ENCODE assay signal across 7 cellular contexts in the genomic region with DNA sequence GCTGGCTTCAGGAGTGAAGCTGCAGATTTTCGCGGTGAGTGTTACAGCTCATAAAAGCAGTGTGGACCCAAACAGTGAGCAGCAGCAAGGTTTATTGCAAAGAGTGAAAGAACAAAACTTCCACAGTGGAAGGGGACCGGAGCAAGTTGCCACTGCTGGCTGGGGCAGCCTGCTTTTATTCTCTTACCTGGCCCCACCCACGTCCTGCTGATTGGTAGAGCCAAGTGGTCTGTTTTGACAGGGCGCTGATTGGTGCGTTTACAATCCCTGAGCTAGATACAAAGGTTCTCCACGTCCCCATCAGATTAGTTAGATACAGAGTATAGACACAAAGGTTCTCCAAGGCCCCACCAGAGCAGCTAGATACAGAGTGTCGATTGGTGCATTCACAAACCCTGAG.
DNase-seq lines count a peak whose midpoint lies in the region; ATAC-seq, FAIRE-seq and TF ChIP-seq lines count a peak whose summit lies in the region.
"Not testable (repeated sequence)": the region's sequence is repeated elsewhere in the genome, so short reads cannot be mapped to it uniquely, and the experiment has no call there.

No MANE protein-coding gene starts in this region.

- H4K91ac ChIP-seq in H1 (replicated peaks; ENCODE audit: insufficient read length, low read length) = not testable (repeated sequence)

- POLR2A ChIA-PET in Caco-2 (lab: Charles Lee); WTC11 (lab: Charles Lee): not testable (repeated sequence)
- POLR2A ChIA-PET in K562 (lab: Yijun Ruan, JAX) (interaction anchor here (0.9 kb wide), 1 partner anchor 13 kb away, joined by 3 read pairs; no protein-coding TSS in a partner anchor), H1 (lab: Charles Lee; ENCODE audit: partially characterized antibody) (interaction anchor here (0.8 to 1.9 kb wide), 5 partner anchors 24 to 219 kb away, joined by 3 to 5 read pairs (median 4); a partner anchor contains a TSS)

- H3K23me2 ChIP-seq in H1 (ENCODE audit: low read depth, low read length) = not testable (repeated sequence)

- H3K14ac ChIP-seq in H1 (ENCODE audit: insufficient read length) = not testable (repeated sequence)

- H3K9me1 ChIP-seq in K562 (ENCODE audit: control insufficient read depth, insufficient read depth, low read length) = not testable (repeated sequence)

- H2AFZ ChIP-seq in K562 (ENCODE audit: low read depth, low read length); H1 (ENCODE audit: low read length): not testable (repeated sequence)

- not testable (repeated sequence) for FAIRE-seq in K562 (lab: Jason Lieb, UNC); H1 (lab: Jason Lieb, UNC)

- not testable (repeated sequence) for H2BK5ac ChIP-seq in H1 (ENCODE audit: low read depth, low read length)

- not testable (repeated sequence) for H3K36me3 ChIP-seq in Caco-2 (ENCODE audit: control insufficient read depth, insufficient read depth, low read length); RWPE2 (ENCODE audit: low read depth); K562 (ENCODE audit: control insufficient read depth, insufficient read depth, low read length); H1 (ENCODE audit: control insufficient read depth in 2 of 4, insufficient read depth in 4 of 4, low read length in 3 of 4); testis (ENCODE audit: low read depth, missing control alignments)

- not testable (repeated sequence) for H3K9me3 ChIP-seq in Caco-2; RWPE2 (ENCODE audit: severe bottlenecking); K562 (replicated peaks; ENCODE audit: control insufficient read depth, insufficient read depth, low read depth, low read length); H1 (ENCODE audit: insufficient read depth in 2 of 2, low read depth in 1 of 2, low read length in 1 of 2); testis

- not testable (repeated sequence) for H2BK15ac ChIP-seq in H1 (ENCODE audit: low read length)

- TF ChIP-seq POLR2A in K562 (conservative IDR thresholded peaks at IDR 0.05); H1 (IDR thresholded peaks at IDR 0.05; ENCODE audit: control extremely low read depth in 1 of 2, low read depth in 2 of 2, low read length in 2 of 2); testis (IDR thresholded peaks at IDR 0.05): not testable (repeated sequence)

- intact Hi-C loops in Caco-2 (cut with micrococcal nuclease; ENCODE audit: unreplicated experiment) = loop anchor here (2.0 kb wide), 1 partner anchor 13 kb away; no protein-coding TSS in a partner anchor
- intact Hi-C loops in K562 (cut with micrococcal nuclease); natural killer cell (cut with micrococcal nuclease); testis (cut with DNase I; ENCODE audit: low total_unique reads): not testable (repeated sequence)

- H2AK5ac ChIP-seq in H1 (ENCODE audit: low read depth, low read length) = not testable (repeated sequence)

- H2BK120ac ChIP-seq in H1 (replicated peaks; ENCODE audit: low read depth, low read length) = not testable (repeated sequence)

- H2BK12ac ChIP-seq in H1 (ENCODE audit: low read depth, low read length) = peak overlapping the region; percentile 55; the same call in 1 of the 2 replicates

- not testable (repeated sequence) for H3K79me2 ChIP-seq in K562 (ENCODE audit: control insufficient read depth, insufficient read depth, low read length); H1 (ENCODE audit: control insufficient read depth in 1 of 2, insufficient read depth in 2 of 2, low read length in 2 of 2)

- not testable (repeated sequence) for ATAC-seq in RWPE2 (ENCODE audit: low read depth); WTC11; K562; natural killer cell

- not testable (repeated sequence) for H3K79me1 ChIP-seq in H1 (ENCODE audit: low read depth, low read length)

- in situ Hi-C loops in K562 (cut with MboI) = not testable (repeated sequence)

- not testable (repeated sequence) for H3K4me2 ChIP-seq in K562 (ENCODE audit: insufficient read depth, low read length); H1 (ENCODE audit: insufficient read depth in 1 of 2, low read depth in 2 of 2, low read length in 2 of 2)

- H3K27me3 Mint-ChIP-seq in Caco-2 (ENCODE audit: insufficient read depth, unreplicated experiment) = not testable (repeated sequence)
- peaks cover 16% of the 10 kb centered on the region for H3K27me3 Mint-ChIP-seq in WTC11 (ENCODE audit: low read depth)
- peaks cover 42 to 51% of the 10 kb centered on the region in 2 donors for H3K27me3 Mint-ChIP-seq in natural killer cell (ENCODE audit: low read depth in 2 of 2)

- not testable (repeated sequence) for DNase-seq in Caco-2; RWPE2 (ENCODE audit: low spot score); WTC11 (ENCODE audit: low spot score); K562 (ENCODE audit: extremely low read depth in 1 of 4, low spot score in 3 of 4); H1 (ENCODE audit: low read depth in 1 of 2, low spot score in 2 of 2); natural killer cell
- DNase-seq in testis = peak; percentile 57

- CTCF ChIA-PET in Caco-2 (lab: Charles Lee); K562 (lab: Yijun Ruan, JAX; ENCODE audit: low intra/inter-chr PET ratio): not testable (repeated sequence)
- CTCF ChIA-PET in WTC11 (lab: Charles Lee) (interaction anchor here (1.0 kb wide), 1 partner anchor 218 kb away, joined by 3 read pairs; no protein-coding TSS in a partner anchor), H1 (lab: Charles Lee; ENCODE audit: partially characterized antibody) (interaction anchor here (0.8 to 3.5 kb wide), 5 partner anchors 27 to 219 kb away, joined by 3 to 10 read pairs (median 4); a partner anchor contains a TSS)

- not testable (repeated sequence) for H3K18ac ChIP-seq in H1 (ENCODE audit: extremely low read depth, low read length)

- H3K4me1 ChIP-seq in Caco-2 = peaks cover 25% of the 10 kb centered on the region
- H3K4me1 ChIP-seq in RWPE2 (ENCODE audit: insufficient read depth, poor library complexity, severe bottlenecking) = peaks cover 31% of the 10 kb centered on the region
- H3K4me1 ChIP-seq in K562 (replicated peaks in 1 of 2; ENCODE audit: control insufficient read depth in 2 of 2, insufficient read depth in 2 of 2, low read length in 2 of 2); testis: not testable (repeated sequence)
- peaks cover 2 to 17% (median 6%) of the 10 kb centered on the region in 4 experiments for H3K4me1 ChIP-seq in H1 (replicated peaks in 1 of 4; ENCODE audit: control insufficient read depth in 3 of 4, insufficient read depth in 4 of 4, low read length in 3 of 4)

- H3K27ac ChIP-seq in RWPE2 (ENCODE audit: poor library complexity, severe bottlenecking) = peak overlapping the region; percentile 72
- not testable (repeated sequence) for H3K27ac ChIP-seq in K562 (ENCODE audit: extremely low read depth, low read depth, low read length); H1 (ENCODE audit: low read depth, low read length); testis

- not testable (repeated sequence) for BruUV-seq in Caco-2 (replicated peaks; lab: Mats Ljungman, UMichigan); K562 (replicated peaks; lab: Mats Ljungman, UMichigan)

- not testable (repeated sequence) for TF ChIP-seq CTCF in Caco-2 (IDR thresholded peaks at IDR 0.05; ENCODE audit: insufficient read depth in 1 of 2, low read depth in 1 of 2, low read length in 1 of 2, severe bottlenecking in 1 of 2, unreplicated experiment in 1 of 2); RWPE2 (IDR thresholded peaks at IDR 0.05; ENCODE audit: poor library complexity, severe bottlenecking); WTC11 (IDR thresholded peaks at IDR 0.05); K562 (IDR thresholded peaks at IDR 0.05 in 2 of 3, conservative IDR thresholded peaks at IDR 0.05 in 1 of 3; ENCODE audit: insufficient read depth in 2 of 3, low read depth in 1 of 3, low read length in 3 of 3); H1 (IDR thresholded peaks at IDR 0.05; ENCODE audit: control extremely low read depth in 1 of 3, insufficient read depth in 1 of 3, low read depth in 1 of 3, low read length in 3 of 3); natural killer cell (IDR thresholded peaks at IDR 0.05); testis (IDR thresholded peaks at IDR 0.05)

- not testable (repeated sequence) for H2BK20ac ChIP-seq in H1 (ENCODE audit: low read length)

- H3K4me1 Mint-ChIP-seq in Caco-2 (ENCODE audit: low read depth, unreplicated experiment) = peaks cover 16% of the 10 kb centered on the region
- peaks cover 59% of the 10 kb centered on the region for H3K4me1 Mint-ChIP-seq in WTC11
- H3K4me1 Mint-ChIP-seq in natural killer cell = peaks cover 0 to 24% of the 10 kb centered on the region in 2 donors

- H3K23ac ChIP-seq in H1 (ENCODE audit: insufficient read length) = not testable (repeated sequence)

- not testable (repeated sequence) for H4K20me1 ChIP-seq in K562 (replicated peaks; ENCODE audit: control insufficient read depth, insufficient read depth, low read length); H1 (replicated peaks in 1 of 2; ENCODE audit: control insufficient read depth in 1 of 2, insufficient read depth in 2 of 2, low read length in 2 of 2)

- H3K9ac ChIP-seq in K562 (ENCODE audit: insufficient read depth in 1 of 2, low read depth in 2 of 2, low read length in 2 of 2); H1 (replicated peaks in 1 of 4; ENCODE audit: extremely low read depth in 1 of 4, low read depth in 3 of 4, low read length in 3 of 4): not testable (repeated sequence)

- peaks cover 32% of the 10 kb centered on the region for H3K36me3 Mint-ChIP-seq in Caco-2 (ENCODE audit: insufficient read depth, unreplicated experiment)
- H3K36me3 Mint-ChIP-seq in WTC11, natural killer cell: not testable (repeated sequence)

- H3K56ac ChIP-seq in H1 (replicated peaks; ENCODE audit: insufficient read length, low read depth, low read length) = not testable (repeated sequence)

- not testable (repeated sequence) for TF ChIP-seq EP300 in K562 (IDR thresholded peaks at IDR 0.05; ENCODE audit: low read length); H1 (IDR thresholded peaks at IDR 0.05; ENCODE audit: borderline replicate concordance in 1 of 2, low read depth in 2 of 2, low read length in 2 of 2)

- peak overlapping the region; percentile 35 for H3K27ac Mint-ChIP-seq in Caco-2 (ENCODE audit: unreplicated experiment)
- H3K27ac Mint-ChIP-seq in WTC11, natural killer cell: not testable (repeated sequence)

- H3K4me3 Mint-ChIP-seq in Caco-2 (ENCODE audit: unreplicated experiment); WTC11: not testable (repeated sequence)
- H3K4me3 Mint-ChIP-seq in natural killer cell = peak overlapping the region; percentile 28

- not testable (repeated sequence) for H4K8ac ChIP-seq in H1 (ENCODE audit: extremely low read depth, insufficient read depth, low read length)

- H3K27me3 ChIP-seq in Caco-2 (replicated peaks; ENCODE audit: control insufficient read depth, insufficient read depth, low read length); RWPE2 (ENCODE audit: insufficient read depth, poor library complexity, severe bottlenecking); K562 (ENCODE audit: control insufficient read depth in 2 of 2, insufficient read depth in 2 of 2, low read length in 2 of 2); H1 (replicated peaks in 1 of 4; ENCODE audit: control insufficient read depth in 3 of 4, extremely low read depth in 1 of 4, insufficient read depth in 3 of 4, low read length in 3 of 4); testis: not testable (repeated sequence)

- not testable (repeated sequence) for H4K5ac ChIP-seq in H1 (ENCODE audit: insufficient read length, low read depth, low read length)

- H3K4ac ChIP-seq in H1 (replicated peaks; ENCODE audit: insufficient read length, low read depth, low read length) = not testable (repeated sequence)

- TF ChIP-seq RAD21 in K562 (CRISPR knock-in tag; conservative IDR thresholded peaks at IDR 0.05 in 1 of 2, IDR thresholded peaks at IDR 0.05 in 1 of 2); H1 (IDR thresholded peaks at IDR 0.05 in 1 of 2, conservative IDR thresholded peaks at IDR 0.05 in 1 of 2; ENCODE audit: low read depth in 2 of 2, low read length in 2 of 2): not testable (repeated sequence)

- 62% methylated on average over 7 of the region's 8 CpGs for WGBS in K562 (ENCODE audit: insufficient coverage, low coverage, missing lambda C conversion rate)
- 90% methylated on average over 7 of the region's 8 CpGs; no CpG with 5 or more reads in 1 of the 2 experiments for WGBS in H1 (ENCODE audit: extremely low coverage in 1 of 2, insufficient coverage in 1 of 2, insufficient read length in 1 of 2, insufficient replicate concordance in 2 of 2, low coverage in 1 of 2, low lambda C conversion rate in 2 of 2, missing lambda C conversion rate in 1 of 2), 2 experiments
- 62 to 74% methylated on average over 7 to 8 of the region's 8 CpGs for WGBS in testis, 2 donors

- H3K9me3 Mint-ChIP-seq in Caco-2 (ENCODE audit: unreplicated experiment); WTC11; natural killer cell: not testable (repeated sequence)

- H3K4me3 ChIP-seq in Caco-2 (ENCODE audit: low read depth, low read length); RWPE2 (ENCODE audit: severe bottlenecking); K562; H1 (ENCODE audit: extremely low read depth in 1 of 4, insufficient read depth in 2 of 4, low read depth in 3 of 4, low read length in 4 of 4): not testable (repeated sequence)
- peak overlapping the region in 1 of 2 donors; percentile 46 for H3K4me3 ChIP-seq in testis
